19 cellular contexts compared by ENCODE assay signal in the genomic region with DNA sequence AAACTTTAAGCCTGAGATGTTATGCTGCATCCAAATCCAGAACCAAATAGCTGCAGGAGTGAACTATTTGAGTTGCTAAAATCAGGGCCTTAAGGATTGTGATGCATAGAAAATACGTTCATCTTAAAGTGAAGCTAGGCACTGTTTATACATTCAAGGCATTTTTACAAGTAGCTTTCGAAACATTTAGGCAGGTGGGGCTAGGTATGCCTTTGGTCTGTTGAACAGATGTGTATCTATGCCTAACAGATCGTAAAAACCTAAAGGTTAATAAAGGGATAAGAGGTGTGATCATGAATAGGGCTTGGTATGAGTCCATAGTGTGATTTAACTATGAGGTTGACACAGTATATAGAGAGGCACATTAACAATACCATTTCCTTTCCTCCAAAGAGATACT.
"Had no signal": no experiment of that assay in that cellular context is flagged by ENCODE, and none has a peak within 500 bp of the region (broad histone marks: within the 10 kb centered on the region; RNA-seq: fewer than 3 reads in every experiment).

No MANE protein-coding gene starts in this region.

- H3K4me1 ChIP-seq: testis, tibial nerve had no signal

- H3K4me1 Mint-ChIP-seq: nephron; stimulated activated naive B cell treated with anti-CD40 and anti-IgM and Interleukin-4, amounts not matched to agents 10 μg/mL and 1 μg/mL and 100 μg/mL, for 72 hours; stimulated activated naive CD8-positive, alpha-beta T cell treated with anti-CD3 and anti-CD28 coated beads, Interleukin-15, amount 100 ng/mL, for 72 hours had no signal

- H3K36me3 ChIP-seq: heart left ventricle, sigmoid colon, tibial nerve had no signal

- H3K9me3 ChIP-seq: testis had no signal

- H3K27me3 ChIP-seq: heart left ventricle, sigmoid colon, testis, tibial nerve had no signal

- H3K4me3 ChIP-seq: heart left ventricle, lung, sigmoid colon, skin epidermis, testis, tibial nerve had no signal

- H3K27ac Mint-ChIP-seq: nephron; stimulated activated naive B cell treated with anti-CD40 and anti-IgM and Interleukin-4, amounts not matched to agents 10 μg/mL and 1 μg/mL and 100 μg/mL, for 72 hours; stimulated activated naive CD8-positive, alpha-beta T cell treated with anti-CD3 and anti-CD28 coated beads, Interleukin-15, amount 100 ng/mL, for 72 hours had no signal

- ATAC-seq: esophagus mucosa; heart left ventricle; left colon; left ventricle myocardium superior; stimulated activated naive B cell treated with anti-CD40 and anti-IgM and Interleukin-4, amounts not matched to agents 10 μg/mL and 1 μg/mL and 100 μg/mL, for 72 hours; stimulated activated naive CD8-positive, alpha-beta T cell treated with anti-CD3 and anti-CD28 coated beads, Interleukin-15, amount 100 ng/mL, for 72 hours had no signal

- H3K36me3 Mint-ChIP-seq: stimulated activated naive B cell treated with anti-CD40 and anti-IgM and Interleukin-4, amounts not matched to agents 10 μg/mL and 1 μg/mL and 100 μg/mL, for 72 hours had no signal

- DNase-seq: effector memory CD4-positive, alpha-beta T cell; heart left ventricle; hippocampal formation; left colon; left ventricle myocardium superior; mesenchymal stem cell; midbrain; posterior cingulate gyrus; sigmoid colon; stimulated activated CD4-positive, alpha-beta T cell treated with anti-CD3 and anti-CD28 coated beads, Interleukin-2, amount 100 ng/mL, for 24 hours; stimulated activated CD4-positive, alpha-beta T cell treated with anti-CD3 and anti-CD28 coated beads, Interleukin-4, amount 100 ng/mL, for 4 hours; stimulated activated naive B cell treated with anti-CD40 and anti-IgM and Interleukin-4, amounts not matched to agents 10 μg/mL and 1 μg/mL and 100 μg/mL, for 72 hours; stimulated activated naive CD8-positive, alpha-beta T cell treated with anti-CD3 and anti-CD28 coated beads, Interleukin-15, amount 100 ng/mL, for 72 hours; testis had no signal

- H3K27ac ChIP-seq: heart left ventricle, sigmoid colon, skin epidermis, testis, tibial nerve had no signal

- H3K27me3 Mint-ChIP-seq: stimulated activated naive B cell treated with anti-CD40 and anti-IgM and Interleukin-4, amounts not matched to agents 10 μg/mL and 1 μg/mL and 100 μg/mL, for 72 hours; stimulated activated naive CD8-positive, alpha-beta T cell treated with anti-CD3 and anti-CD28 coated beads, Interleukin-15, amount 100 ng/mL, for 72 hours had no signal

- H3K4me3 Mint-ChIP-seq: nephron; stimulated activated naive B cell treated with anti-CD40 and anti-IgM and Interleukin-4, amounts not matched to agents 10 μg/mL and 1 μg/mL and 100 μg/mL, for 72 hours; stimulated activated naive CD8-positive, alpha-beta T cell treated with anti-CD3 and anti-CD28 coated beads, Interleukin-15, amount 100 ng/mL, for 72 hours had no signal
